18 cellular contexts compared by ENCODE assay signal in the genomic region with DNA sequence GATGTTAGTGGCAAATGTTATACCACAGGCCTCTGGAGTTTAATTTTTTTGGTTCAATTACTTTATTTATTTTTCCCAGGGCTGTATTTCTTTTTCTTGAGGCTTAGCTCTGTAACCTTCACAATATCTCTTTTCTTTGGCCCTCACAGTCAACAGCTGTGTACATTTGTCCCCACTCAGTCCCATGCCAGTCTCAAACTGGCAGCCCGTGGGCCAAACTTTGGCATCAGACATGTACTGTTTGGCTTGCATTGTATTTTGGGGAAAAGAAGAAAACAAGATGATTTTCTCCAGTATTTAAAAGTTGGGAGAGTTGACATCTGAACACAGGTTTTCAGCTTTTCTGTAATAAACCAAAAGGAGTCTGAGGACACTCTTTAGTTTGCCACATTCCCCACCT.
"Had no signal": no experiment of that assay in that cellular context is flagged by ENCODE, and none has a peak within 500 bp of the region (broad histone marks: within the 10 kb centered on the region; RNA-seq: fewer than 3 reads in every experiment).

No MANE protein-coding gene starts in this region.

- ATAC-seq: activated CD8-positive, alpha-beta T cell treated with anti-CD3 and anti-CD28 coated beads for 36 hours; gastrocnemius medialis; mucosa of descending colon; naive thymus-derived CD4-positive, alpha-beta T cell; upper lobe of right lung had no signal

- DNase-seq: activated CD4-positive, alpha-beta T cell treated with anti-CD3 and anti-CD28 coated beads for 1 hour; activated CD8-positive, alpha-beta T cell treated with anti-CD3 and anti-CD28 coated beads for 36 hours; activated gamma-delta T cell treated with Interleukin-2 at 50 U/mL for 16 hours; amniotic stem cell; cerebellar nuclear complex; dermis blood vessel endothelial cell; endodermal cell; erythroblast; gastrocnemius medialis; mucosa of descending colon; naive thymus-derived CD4-positive, alpha-beta T cell; stimulated activated CD4-positive, alpha-beta T cell treated with anti-CD3 and anti-CD28 coated beads, Interleukin-15, amount 100 ng/mL, for 24 hours; stimulated activated CD4-positive, alpha-beta T cell treated with anti-CD3 and anti-CD28 coated beads, Interleukin-4, amount 100 ng/mL, for 4 hours; stimulated activated CD8-positive, alpha-beta memory T cell treated with anti-CD3 and anti-CD28 coated beads, Interleukin-4, amount 100 ng/mL, for 48 hours; upper lobe of right lung had no signal

- H3K27ac ChIP-seq: gastrocnemius medialis, neutrophil, thoracic aorta, upper lobe of right lung, VCaP had no signal
